Comparison of ENCODE assay signal across 9 cellular contexts in the genomic region with DNA sequence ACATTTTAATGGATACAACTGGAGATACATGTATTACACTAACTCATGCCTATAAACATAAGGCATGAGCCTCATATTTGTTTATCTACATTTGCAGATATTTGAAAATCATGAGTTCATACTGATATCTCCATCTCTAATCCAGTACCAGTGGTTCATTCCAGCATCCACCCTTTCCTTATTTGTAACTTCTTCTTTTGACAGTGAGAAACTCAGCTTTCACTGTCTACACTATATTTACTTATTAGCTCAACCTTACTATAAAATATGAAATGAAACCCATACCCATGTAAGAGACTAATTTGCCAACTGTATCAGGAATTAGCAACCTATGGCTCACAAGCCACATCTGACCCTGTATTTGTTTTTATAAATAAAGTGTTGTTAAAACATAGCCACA.
DNase-seq lines count a peak whose midpoint lies in the region; ATAC-seq lines count a peak whose summit lies in the region.
"Had no signal": no experiment of that assay in that cellular context is flagged by ENCODE, and none has a peak within 500 bp of the region (broad histone marks: within the 10 kb centered on the region; RNA-seq: fewer than 3 reads in every experiment).

No MANE protein-coding gene starts in this region.

- no peak overlapping the region for H3K4me3 Mint-ChIP-seq in activated CD4-positive, alpha-beta memory T cell treated with anti-CD3 and anti-CD28 coated beads for 36 hours

- H3K27me3 Mint-ChIP-seq in activated CD4-positive, alpha-beta memory T cell treated with anti-CD3 and anti-CD28 coated beads for 36 hours = no peaks in the 10 kb centered on the region

- H3K36me3 Mint-ChIP-seq in activated CD4-positive, alpha-beta memory T cell treated with anti-CD3 and anti-CD28 coated beads for 36 hours = no peaks in the 10 kb centered on the region

- DNase-seq in activated CD4-positive, alpha-beta memory T cell treated with anti-CD3 and anti-CD28 coated beads for 36 hours = no peak
- DNase-seq in myocyte (ENCODE audit: low read depth) = peak; percentile 14
- no peak for DNase-seq in AG08395 (ENCODE audit: low spot score)
- DNase-seq: activated naive CD4-positive, alpha-beta T cell; NCI-H1105 treated with DMSO at 0.1 percent for 48 hours had no signal

- H3K9me3 Mint-ChIP-seq in activated CD4-positive, alpha-beta memory T cell treated with anti-CD3 and anti-CD28 coated beads for 36 hours = no peaks in the 10 kb centered on the region

- peaks cover 26% of the 10 kb centered on the region for H3K4me1 Mint-ChIP-seq in activated CD4-positive, alpha-beta memory T cell treated with anti-CD3 and anti-CD28 coated beads for 36 hours (ENCODE audit: low read depth)

- ATAC-seq in GM18873 (IDR thresholded peaks at IDR 0.05; ENCODE audit: low FRiP score, unreplicated experiment) = peak; percentile 7
- ATAC-seq in HG02981 (IDR thresholded peaks at IDR 0.05; ENCODE audit: unreplicated experiment) = peak; percentile 14
- ATAC-seq in HG02852 (IDR thresholded peaks at IDR 0.05; ENCODE audit: unreplicated experiment) = no peak
- ATAC-seq in HG03139 (IDR thresholded peaks at IDR 0.05; ENCODE audit: unreplicated experiment) = no peak

- intact Hi-C loops in activated CD4-positive, alpha-beta memory T cell treated with anti-CD3 and anti-CD28 coated beads for 36 hours (cut with micrococcal nuclease) = no loop called here

- POLR2A ChIA-PET in activated CD4-positive, alpha-beta memory T cell treated with anti-CD3 and anti-CD28 coated beads for 36 hours (lab: Charles Lee) = no interaction called here

- CTCF ChIA-PET in activated CD4-positive, alpha-beta memory T cell treated with anti-CD3 and anti-CD28 coated beads for 36 hours (lab: Charles Lee) = interaction anchor here (0.9 to 1.4 kb wide), 4 partner anchors 13 to 242 kb away, joined by 3 to 5 read pairs (median 3); no protein-coding TSS in a partner anchor

- peak overlapping the region; percentile 49 for H3K27ac Mint-ChIP-seq in activated CD4-positive, alpha-beta memory T cell treated with anti-CD3 and anti-CD28 coated beads for 36 hours

Comparison
In these comparisons a context has a peak if more than half of its experiments do, and no peak if none do; other contexts are left out.
1. ATAC-seq: peak in GM18873 (single experiment) and HG02981 (single experiment); none in HG02852 (single experiment) and HG03139 (single experiment).